Comparison of ENCODE assay signal across 24 cellular contexts in genomic region chr1:3986686-3987218, GRCh38.
"Had no signal": no experiment of that assay in that cellular context is flagged by ENCODE, and none has a peak within 500 bp of the region (broad histone marks: within the 10 kb centered on the region; RNA-seq: fewer than 3 reads in every experiment).

No MANE protein-coding gene starts in this region.

- H3K36me3 ChIP-seq: MG63, Peyer's patch had no signal

- DNase-seq: Karpas-422, KG1, MG63, NCI-H1092, NCI-H1105 treated with DMSO at 0.1 percent for 48 hours, NCI-H1417 treated with DMSO at 0.1 percent for 48 hours, NCI-H146, NCI-H1694 treated with DMSO at 0.1 percent for 48 hours, NCI-H2029, NCI-H2081 treated with DMSO at 0.1 percent for 48 hours, NCI-H2171, NCI-H226, NCI-H446, NCI-H510A, NCI-H524 treated with DMSO at 0.1 percent for 48 hours, NCI-H69, NCI-H774, OCI-M1, PC-9, Peyer's patch, Right ventricle myocardium superior, SIG-M5, SK-N-SH, SW 1271 had no signal

- H3K4me3 ChIP-seq: MG63, PC-9, Peyer's patch had no signal

- H3K27me3 ChIP-seq: MG63, Peyer's patch had no signal

- H3K9me3 ChIP-seq: MG63, Peyer's patch, SK-N-SH had no signal

- H3K4me1 ChIP-seq: Peyer's patch had no signal

- H3K27ac ChIP-seq: PC-9, Peyer's patch had no signal
